ENCODE assay signal across 9 cellular contexts in the genomic region with DNA sequence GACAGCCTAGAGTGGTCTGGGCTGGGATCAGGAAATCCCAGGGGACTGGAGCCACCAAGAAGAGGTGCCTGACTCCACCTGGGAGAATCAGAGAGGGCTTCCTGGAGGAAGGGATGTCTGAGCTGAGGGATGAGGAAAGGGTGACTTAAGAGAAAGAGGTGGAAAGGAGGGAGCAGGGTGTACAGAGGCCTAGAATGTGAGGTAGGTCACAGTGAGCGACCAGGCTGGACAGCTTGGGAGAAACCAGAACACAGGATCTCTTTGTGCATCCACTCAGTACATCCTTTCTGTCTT. TPM values are rescaled to one million over a fixed set of nuclear protein-coding genes. Genes with fewer than 3 reads are reported as not detected.
DNase-seq lines count a peak whose midpoint lies in the region; ATAC-seq, FAIRE-seq and TF ChIP-seq lines count a peak whose summit lies in the region.
"Had no signal": no experiment of that assay in that cellular context is flagged by ENCODE, and none has a peak within 500 bp of the region (broad histone marks: within the 10 kb centered on the region; RNA-seq: fewer than 3 reads in every experiment).

No MANE protein-coding gene starts in this region.

- peaks cover 38% of the 10 kb centered on the region for H3K4me1 Mint-ChIP-seq in activated CD4-positive, alpha-beta memory T cell treated with anti-CD3 and anti-CD28 coated beads for 36 hours (ENCODE audit: low read depth)
- peaks cover 57% of the 10 kb centered on the region for H3K4me1 Mint-ChIP-seq in stimulated activated effector memory CD8-positive, alpha-beta T cell treated with anti-CD3 and anti-CD28 coated beads, Interleukin-12 subunit alpha, Interleukin-12 subunit beta, amount 100 ng/mL, for 72 hours

- H3K4me1 ChIP-seq in hepatocyte (ENCODE audit: insufficient read depth): peaks cover 12% of the 10 kb centered on the region
- H3K4me1 ChIP-seq: foreskin keratinocyte had no signal

- 94% methylated on average over 1 of the region's 1 CpG for WGBS in hepatocyte (ENCODE audit: low lambda C conversion rate, missing lambda C conversion rate)

- TF ChIP-seq CTCF in HFF-Myc (IDR thresholded peaks at IDR 0.05; ENCODE audit: low read depth, low read length, missing control alignments) (no peak), hepatocyte (IDR thresholded peaks at IDR 0.05; ENCODE audit: poor library complexity) (no peak)

- no peak for ATAC-seq in stimulated activated effector memory CD8-positive, alpha-beta T cell treated with anti-CD3 and anti-CD28 coated beads, Interleukin-12 subunit alpha, Interleukin-12 subunit beta, amount 100 ng/mL, for 72 hours

- H3K9me3 ChIP-seq in hepatocyte (ENCODE audit: low read depth): no peaks in the 10 kb centered on the region

- POLR2A ChIA-PET in activated CD4-positive, alpha-beta memory T cell treated with anti-CD3 and anti-CD28 coated beads for 36 hours (lab: Charles Lee): interaction anchor here (1.9 to 2.7 kb wide), 2 partner anchors 11 to 99 kb away, joined by 9 to 13 read pairs; partner anchors contain the start of genes ZNF146 and ZNF565

- H3K27ac ChIP-seq in hepatocyte: peak overlapping the region; percentile 54
- H3K27ac ChIP-seq: foreskin keratinocyte had no signal

- FAIRE-seq in urothelium cell line (lab: Jason Lieb, UNC): no peak

- DNase-seq in HFF-Myc (ENCODE audit: extremely low read depth, low read depth) (no peak), hepatocyte (ENCODE audit: low spot score) (no peak), urothelium cell line (ENCODE audit: low spot score) (no peak), EL (no peak), anterior cingulate cortex (lab: John Stamatoyannopoulos, UW) (no peak)
- DNase-seq in activated CD4-positive, alpha-beta memory T cell treated with anti-CD3 and anti-CD28 coated beads for 36 hours: no peak
- DNase-seq in stimulated activated effector memory CD8-positive, alpha-beta T cell treated with anti-CD3 and anti-CD28 coated beads, Interleukin-12 subunit alpha, Interleukin-12 subunit beta, amount 100 ng/mL, for 72 hours (ENCODE audit: low spot score in 2 of 2): no peak
- DNase-seq: SHP77 treated with DMSO at 0.1 percent for 48 hours had no signal

- no peaks in the 10 kb centered on the region for H3K9me2 ChIP-seq in hepatocyte (replicated peaks; ENCODE audit: insufficient read depth)

- intact Hi-C loops in activated CD4-positive, alpha-beta memory T cell treated with anti-CD3 and anti-CD28 coated beads for 36 hours (cut with micrococcal nuclease): loop anchor here (5.0 to 10.0 kb wide), 3 partner anchors 371 to 401 kb away; partner anchors contain the start of genes IGFLR1, KMT2B, LIN37 and PSENEN

- peaks cover 32% of the 10 kb centered on the region for H3K36me3 Mint-ChIP-seq in activated CD4-positive, alpha-beta memory T cell treated with anti-CD3 and anti-CD28 coated beads for 36 hours
- peaks cover 93% of the 10 kb centered on the region for H3K36me3 Mint-ChIP-seq in stimulated activated effector memory CD8-positive, alpha-beta T cell treated with anti-CD3 and anti-CD28 coated beads, Interleukin-12 subunit alpha, Interleukin-12 subunit beta, amount 100 ng/mL, for 72 hours

- no peaks in the 10 kb centered on the region for H3K36me3 ChIP-seq in hepatocyte (replicated peaks; ENCODE audit: insufficient read depth, low read depth)

- H3K27me3 ChIP-seq in hepatocyte: no peaks in the 10 kb centered on the region
- H3K27me3 ChIP-seq: foreskin keratinocyte had no signal

- peak overlapping the region; percentile 94 for H3K27ac Mint-ChIP-seq in activated CD4-positive, alpha-beta memory T cell treated with anti-CD3 and anti-CD28 coated beads for 36 hours
- H3K27ac Mint-ChIP-seq in stimulated activated effector memory CD8-positive, alpha-beta T cell treated with anti-CD3 and anti-CD28 coated beads, Interleukin-12 subunit alpha, Interleukin-12 subunit beta, amount 100 ng/mL, for 72 hours: peak overlapping the region; percentile 99

- peak overlapping the region; percentile 18 for H2AFZ ChIP-seq in hepatocyte

- peaks cover 32% of the 10 kb centered on the region for H3K79me2 ChIP-seq in hepatocyte

- peak overlapping the region; percentile 99 for H3K4me3 Mint-ChIP-seq in activated CD4-positive, alpha-beta memory T cell treated with anti-CD3 and anti-CD28 coated beads for 36 hours
- H3K4me3 Mint-ChIP-seq in stimulated activated effector memory CD8-positive, alpha-beta T cell treated with anti-CD3 and anti-CD28 coated beads, Interleukin-12 subunit alpha, Interleukin-12 subunit beta, amount 100 ng/mL, for 72 hours: peak overlapping the region; percentile 97

- no peaks in the 10 kb centered on the region for H4K20me1 ChIP-seq in hepatocyte (ENCODE audit: insufficient read depth, poor library complexity, severe bottlenecking)

- H3K27me3 Mint-ChIP-seq in activated CD4-positive, alpha-beta memory T cell treated with anti-CD3 and anti-CD28 coated beads for 36 hours: peaks cover 5% of the 10 kb centered on the region

- H3K4me3 ChIP-seq in HFF-Myc (replicated peaks; ENCODE audit: low read depth, low read length) (peak overlapping the region; percentile 91), hepatocyte (peak overlapping the region; percentile 29)

- no peaks in the 10 kb centered on the region for H3K9me3 Mint-ChIP-seq in activated CD4-positive, alpha-beta memory T cell treated with anti-CD3 and anti-CD28 coated beads for 36 hours
- H3K9me3 Mint-ChIP-seq in stimulated activated effector memory CD8-positive, alpha-beta T cell treated with anti-CD3 and anti-CD28 coated beads, Interleukin-12 subunit alpha, Interleukin-12 subunit beta, amount 100 ng/mL, for 72 hours: no peaks in the 10 kb centered on the region

- H3K4me2 ChIP-seq in hepatocyte: peak overlapping the region; percentile 86

- CTCF ChIA-PET in activated CD4-positive, alpha-beta memory T cell treated with anti-CD3 and anti-CD28 coated beads for 36 hours (lab: Charles Lee): interaction anchor here (0.6 to 2.8 kb wide), 3 partner anchors 12 to 99 kb away, joined by 3 to 22 read pairs (median 4); no protein-coding TSS in a partner anchor

RNA-seq across cellular contexts. Expression of gene TBCB, which starts 1.0 kb away (rescaled TPM):
- 100 to 1,000 TPM; 134 to 137 TPM for total RNA-seq in activated CD4-positive, alpha-beta memory T cell treated with anti-CD3 and anti-CD28 coated beads for 36 hours
- 108 and 123 TPM in 2 replicates for total RNA-seq in hepatocyte
- polyA plus RNA-seq in hepatocyte: 149 and 179 TPM in 2 replicates

RNA-seq across cellular contexts. Expression of gene POLR2I, which starts 1.6 kb away (rescaled TPM):
- 10 to 100 TPM; 84.1 to 84.8 TPM for total RNA-seq in activated CD4-positive, alpha-beta memory T cell treated with anti-CD3 and anti-CD28 coated beads for 36 hours
- total RNA-seq in hepatocyte: 19.3 and 21.7 TPM in 2 replicates
- 104 and 115 TPM in 2 replicates for polyA plus RNA-seq in hepatocyte

RNA-seq across cellular contexts. Expression of gene OVOL3, which starts 5.3 kb away (rescaled TPM):
- not detected for total RNA-seq in activated CD4-positive, alpha-beta memory T cell treated with anti-CD3 and anti-CD28 coated beads for 36 hours
- not detected in 2 replicates for total RNA-seq in hepatocyte
- not detected in 2 replicates for polyA plus RNA-seq in hepatocyte
- total RNA-seq: foreskin keratinocyte had no signal
- polyA plus RNA-seq: foreskin keratinocyte had no signal

RNA-seq across cellular contexts. Expression of gene CAPNS1, which starts 23.6 kb away (rescaled TPM):
- total RNA-seq in activated CD4-positive, alpha-beta memory T cell treated with anti-CD3 and anti-CD28 coated beads for 36 hours: 100 to 1,000 TPM; 430 to 447 TPM
- 199 and 268 TPM in 2 replicates for total RNA-seq in hepatocyte
- polyA plus RNA-seq in hepatocyte: 320 and 346 TPM in 2 replicates

RNA-seq across cellular contexts. Expression of gene COX7A1, which starts 36.0 kb away (rescaled TPM):
- total RNA-seq in activated CD4-positive, alpha-beta memory T cell treated with anti-CD3 and anti-CD28 coated beads for 36 hours: not detected
- total RNA-seq in hepatocyte: not detected in 2 replicates
- not detected in 2 replicates for polyA plus RNA-seq in hepatocyte
